Comparison of ENCODE assay signal across 18 cellular contexts in the genomic region with DNA sequence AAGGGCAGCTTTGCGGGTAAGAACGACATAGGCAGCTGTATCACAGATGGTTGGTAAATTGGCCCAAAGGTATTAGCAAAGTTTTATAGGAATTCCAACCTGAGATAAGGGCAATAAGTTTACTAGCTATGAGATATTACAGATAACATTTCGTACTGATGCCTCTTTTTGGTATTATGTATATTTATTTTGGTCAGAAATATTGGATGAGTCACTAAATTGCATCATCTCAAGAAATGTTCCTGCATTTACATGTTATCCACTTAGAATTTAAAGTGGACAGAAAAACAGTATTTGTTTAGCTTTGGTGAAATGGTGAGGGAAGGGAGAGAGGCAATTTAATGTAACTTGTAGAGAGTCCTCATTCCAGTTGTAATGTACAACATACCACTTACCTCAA.
A peak's percentile ranks its signal among the peaks of the same experiment; 100 is the strongest.
DNase-seq lines count a peak whose midpoint lies in the region; ATAC-seq and TF ChIP-seq lines count a peak whose summit lies in the region.
"Had no signal": no experiment of that assay in that cellular context is flagged by ENCODE, and none has a peak within 500 bp of the region (broad histone marks: within the 10 kb centered on the region; RNA-seq: fewer than 3 reads in every experiment).

No MANE protein-coding gene starts in this region.

- no peaks in the 10 kb centered on the region for H3F3A ChIP-seq in GM23248 (ENCODE audit: insufficient read depth)
- 0 out of 2 replicates have a peak, but pooled peaks cover 12% of the 10 kb centered on the region for H3F3A ChIP-seq in PC-9 (ENCODE audit: insufficient read depth, low read depth)

- peaks cover 6% of the 10 kb centered on the region for H3K4me1 ChIP-seq in GM23248 (ENCODE audit: insufficient read depth)
- peaks cover 14% of the 10 kb centered on the region for H3K4me1 ChIP-seq in PC-9 (replicated peaks; ENCODE audit: insufficient read depth)
- no peaks in the 10 kb centered on the region for H3K4me1 ChIP-seq in fibroblast of lung (ENCODE audit: control insufficient read depth, extremely low read depth, insufficient read depth, low read length)
- H3K4me1 ChIP-seq: gastrocnemius medialis, psoas muscle, uterus had no signal

- H3K27ac ChIP-seq in GM23248, result no peak overlapping the region
- no peak overlapping the region for H3K27ac ChIP-seq in PC-9
- no peak overlapping the region for H3K27ac ChIP-seq in fibroblast of lung (ENCODE audit: insufficient read depth, low read length)
- H3K27ac ChIP-seq: C4-2B, gastrocnemius medialis, psoas muscle, uterus had no signal

- no peak overlapping the region for H3K4me2 ChIP-seq in GM23248 (ENCODE audit: unreplicated experiment)
- H3K4me2 ChIP-seq in PC-9, result peak overlapping the region; percentile 33
- no peak overlapping the region for H3K4me2 ChIP-seq in fibroblast of lung (ENCODE audit: extremely low read depth, insufficient read depth, low read length)

- no peak overlapping the region for H3K4me3 ChIP-seq in GM23248
- H3K4me3 ChIP-seq in PC-9, result no peak overlapping the region
- H3K4me3 ChIP-seq in fibroblast of lung (replicated peaks in 1 of 4; ENCODE audit: control extremely low read depth in 1 of 4, insufficient read depth in 1 of 4, low read depth in 3 of 4, low read length in 4 of 4), result no peak overlapping the region
- H3K4me3 ChIP-seq: gastrocnemius medialis, psoas muscle, uterus had no signal

- H3K27me3 ChIP-seq in GM23248 (replicated peaks; ENCODE audit: insufficient read depth) (peaks cover 17% of the 10 kb centered on the region; the same call in 1 of the 2 replicates), PC-9 (ENCODE audit: insufficient read depth, low read depth) (peaks cover 58% of the 10 kb centered on the region), fibroblast of lung (ENCODE audit: control insufficient read depth, insufficient read depth, low read length) (no peaks in the 10 kb centered on the region)
- H3K27me3 ChIP-seq: gastrocnemius medialis, uterus had no signal

- TF ChIP-seq CTCF in PC-9 (conservative IDR thresholded peaks at IDR 0.05), result no peak
- no peak for TF ChIP-seq CTCF in fibroblast of lung (conservative IDR thresholded peaks at IDR 0.05 in 1 of 2, IDR thresholded peaks at IDR 0.05 in 1 of 2; ENCODE audit: low read depth in 1 of 2, low read length in 2 of 2)

- 29 to 40% methylated on average over 3 of the region's 3 CpGs for WGBS in GM23248 (ENCODE audit: low coverage in 1 of 2, low lambda C conversion rate in 2 of 2, missing lambda C conversion rate in 2 of 2), 2 experiments

- no peaks in the 10 kb centered on the region for H3K79me2 ChIP-seq in GM23248 (ENCODE audit: insufficient read depth)
- H3K79me2 ChIP-seq in PC-9 (ENCODE audit: low read depth), result no peaks in the 10 kb centered on the region
- no peaks in the 10 kb centered on the region for H3K79me2 ChIP-seq in fibroblast of lung (ENCODE audit: control insufficient read depth, insufficient read depth, low read length)

- ATAC-seq in GM19035 (IDR thresholded peaks at IDR 0.05; ENCODE audit: unreplicated experiment), result no peak
- ATAC-seq: activated T-helper 17 cell treated with anti-CD3 and anti-CD28 coated beads, Interleukin-2, amount 50 U/mL, for 72 hours; gastrocnemius medialis; Panc1; psoas muscle had no signal

- H3K9me2 ChIP-seq in GM23248 (ENCODE audit: insufficient read depth) (no peaks in the 10 kb centered on the region), PC-9 (ENCODE audit: insufficient read depth) (no peaks in the 10 kb centered on the region)

- CTCF ChIA-PET in PC-9 (lab: Charles Lee), result no interaction called here

- in situ Hi-C loops in GM23248 (cut with MboI), result no loop called here

- intact Hi-C loops in PC-9 (cut with micrococcal nuclease; ENCODE audit: unreplicated experiment), result no loop called here

- H4K20me1 ChIP-seq in GM23248 (ENCODE audit: insufficient read depth) (no peaks in the 10 kb centered on the region), PC-9 (ENCODE audit: insufficient read depth) (no peaks in the 10 kb centered on the region), fibroblast of lung (ENCODE audit: control insufficient read depth, extremely low read depth, insufficient read depth, low read length) (no peaks in the 10 kb centered on the region)

- POLR2A ChIA-PET in PC-9 (lab: Charles Lee; ENCODE audit: unreplicated experiment), result interaction anchor here (0.6 kb wide), 1 partner anchor 1467 kb away, joined by 5 read pairs; no protein-coding TSS in a partner anchor

- H3K36me3 ChIP-seq in GM23248 (ENCODE audit: low read depth) (no peaks in the 10 kb centered on the region), PC-9 (ENCODE audit: low read depth) (no peaks in the 10 kb centered on the region), fibroblast of lung (ENCODE audit: control insufficient read depth, insufficient read depth, low read length) (no peaks in the 10 kb centered on the region)
- H3K36me3 ChIP-seq: gastrocnemius medialis, uterus had no signal

- BruUV-seq in PC-9 (replicated peaks; lab: Mats Ljungman, UMichigan), result no TSS peak

- H3K9ac ChIP-seq in GM23248 (no peak overlapping the region), fibroblast of lung (ENCODE audit: insufficient read depth, low read length) (no peak overlapping the region)

- DNase-seq in GM23248, result peak; percentile 38
- DNase-seq in PC-9, result peak in 1 of 2 experiments; percentile 81
- peak; percentile 11 to 87 for DNase-seq in fibroblast of lung (ENCODE audit: low read depth in 2 of 2)
- no peak for DNase-seq in AML-193 (lab: John Stamatoyannopoulos, UW)
- no peak for DNase-seq in NCI-H345 (lab: John Stamatoyannopoulos, UW)
- no peak for DNase-seq in midbrain (lab: John Stamatoyannopoulos, UW)
- DNase-seq: activated CD4-positive, CD25-positive, alpha-beta regulatory T cell treated with anti-CD3 and anti-CD28 coated beads, Interleukin-2, amount 50 U/mL, for 72 hours; effector CD4-positive, alpha-beta T cell; gastrocnemius medialis; KBM-7; NCI-H1092 treated with DMSO at 0.1 percent for 48 hours; psoas muscle; T1000; uterus had no signal

- H3K9me3 ChIP-seq in GM23248 (ENCODE audit: low read depth), result no peaks in the 10 kb centered on the region
- H3K9me3 ChIP-seq in PC-9 (ENCODE audit: insufficient read depth, low read depth), result no peaks in the 10 kb centered on the region
- no peaks in the 10 kb centered on the region for H3K9me3 ChIP-seq in fibroblast of lung (ENCODE audit: control insufficient read depth, insufficient read depth, low read depth, low read length)
- H3K9me3 ChIP-seq: gastrocnemius medialis, psoas muscle, uterus had no signal

- peak overlapping the region; percentile 66; the same call in 1 of the 2 replicates for H2AFZ ChIP-seq in GM23248
- no peak overlapping the region for H2AFZ ChIP-seq in PC-9
- H2AFZ ChIP-seq in fibroblast of lung (ENCODE audit: low read length), result no peak overlapping the region

Comparison
In these comparisons a context has a peak if more than half of its experiments do, and no peak if none do; other contexts are left out.
1. DNase-seq: peak in GM23248 (single experiment) and fibroblast of lung (2 of 2); none in AML-193 (0 of 2), NCI-H345 (single experiment) and midbrain (single experiment).